2 cellular contexts compared by ENCODE assay signal in genomic region chr14:58640959-58641358, GRCh38.
TF ChIP-seq lines count a peak whose summit lies in the region.

No MANE protein-coding gene starts in this region.

TF ChIP-seq in SK-N-SH, 30 proteins besides CTCF, POLR2A, EP300 and RAD21 (continued from another document):
- TF ChIP-seq CHD2 (IDR thresholded peaks at IDR 0.05; ENCODE audit: low read length, partially characterized antibody) = no peak
- no peak for TF ChIP-seq MAX (IDR thresholded peaks at IDR 0.05; ENCODE audit: low read depth)
- TF ChIP-seq TEAD4 (IDR thresholded peaks at IDR 0.05; ENCODE audit: borderline replicate concordance, insufficient read depth) = no peak
- TF ChIP-seq EZH2phosphoT487 (IDR thresholded peaks at IDR 0.05; ENCODE audit: borderline replicate concordance, low read depth) = no peak
- TF ChIP-seq TAF1 (IDR thresholded peaks at IDR 0.05; ENCODE audit: borderline replicate concordance, low read depth, low read length) = no peak
- no peak for TF ChIP-seq TCF12 (IDR thresholded peaks at IDR 0.05)
- TF ChIP-seq FOXM1 (IDR thresholded peaks at IDR 0.05; ENCODE audit: low read depth) = no peak
- TF ChIP-seq GABPA (IDR thresholded peaks at IDR 0.05; ENCODE audit: low read depth) = no peak
- no peak for TF ChIP-seq SIN3A (IDR thresholded peaks at IDR 0.05; ENCODE audit: borderline replicate concordance, low read depth, low read length)
- TF ChIP-seq RFX5 (IDR thresholded peaks at IDR 0.05; ENCODE audit: low read length) = no peak
- TF ChIP-seq RXRA (IDR thresholded peaks at IDR 0.05; ENCODE audit: borderline replicate concordance, low read depth) = no peak
- TF ChIP-seq YY1 (IDR thresholded peaks at IDR 0.05; ENCODE audit: low read depth) = no peak
- no peak for TF ChIP-seq MEF2A (IDR thresholded peaks at IDR 0.05; ENCODE audit: borderline replicate concordance, low read depth)
- no peak for TF ChIP-seq NRF1 (IDR thresholded peaks at IDR 0.05; ENCODE audit: low read depth, low read length)
- no peak for TF ChIP-seq IRF3 (IDR thresholded peaks at IDR 0.05; ENCODE audit: low read depth, low read length)

TF ChIP-seq in SK-N-SH treated with all-trans-retinoic acid at 6 μM for 48 hours, 23 proteins besides CTCF, POLR2A, EP300 and RAD21 (continued from another document):
- TF ChIP-seq ZC3H10 (CRISPR knock-in tag; IDR thresholded peaks at IDR 0.05) (no peak), TSHZ2 (CRISPR knock-in tag; IDR thresholded peaks at IDR 0.05) (no peak), RARB (CRISPR knock-in tag; IDR thresholded peaks at IDR 0.05) (no peak), CREB5 (CRISPR knock-in tag; IDR thresholded peaks at IDR 0.05; ENCODE audit: low read depth) (no peak), ZFP3 (CRISPR knock-in tag; IDR thresholded peaks at IDR 0.05) (no peak), ISL1 (CRISPR knock-in tag; IDR thresholded peaks at IDR 0.05) (no peak), ZNF565 (CRISPR knock-in tag; conservative IDR thresholded peaks at IDR 0.05; ENCODE audit: low read depth) (no peak), ARNTL (CRISPR knock-in tag; IDR thresholded peaks at IDR 0.05; ENCODE audit: borderline replicate concordance, low read depth) (no peak), ESRRG (CRISPR knock-in tag; IDR thresholded peaks at IDR 0.05) (no peak)
